2 cellular contexts compared by ENCODE assay signal in the genomic region with DNA sequence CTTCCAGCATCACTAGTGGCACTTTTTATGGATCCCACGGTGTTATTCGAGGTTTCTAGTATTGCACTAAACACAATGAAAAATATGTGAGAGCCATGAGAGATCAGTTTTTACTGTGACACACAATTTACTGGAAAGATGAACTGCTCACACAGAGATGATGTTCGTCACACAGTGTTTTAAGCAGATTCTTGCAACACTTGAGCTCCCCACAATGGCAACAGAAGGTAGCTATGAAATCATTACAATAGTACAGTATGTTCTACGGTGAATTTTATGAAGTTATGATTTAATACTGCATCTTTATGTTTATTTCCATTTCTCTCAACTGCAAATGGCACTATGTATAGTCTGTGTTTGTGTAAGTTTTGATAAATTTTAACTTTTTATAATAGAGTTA.
TF ChIP-seq lines count a peak whose summit lies in the region.

No MANE protein-coding gene starts in this region.

TF ChIP-seq in K562, 482 proteins besides CTCF, POLR2A, EP300 and RAD21:
- TF ChIP-seq MEF2D (tag; conservative IDR thresholded peaks at IDR 0.05; ENCODE audit: low read depth) = no peak
- no peak for TF ChIP-seq ZNF316 (IDR thresholded peaks at IDR 0.05)
- TF ChIP-seq, protein P1, sequence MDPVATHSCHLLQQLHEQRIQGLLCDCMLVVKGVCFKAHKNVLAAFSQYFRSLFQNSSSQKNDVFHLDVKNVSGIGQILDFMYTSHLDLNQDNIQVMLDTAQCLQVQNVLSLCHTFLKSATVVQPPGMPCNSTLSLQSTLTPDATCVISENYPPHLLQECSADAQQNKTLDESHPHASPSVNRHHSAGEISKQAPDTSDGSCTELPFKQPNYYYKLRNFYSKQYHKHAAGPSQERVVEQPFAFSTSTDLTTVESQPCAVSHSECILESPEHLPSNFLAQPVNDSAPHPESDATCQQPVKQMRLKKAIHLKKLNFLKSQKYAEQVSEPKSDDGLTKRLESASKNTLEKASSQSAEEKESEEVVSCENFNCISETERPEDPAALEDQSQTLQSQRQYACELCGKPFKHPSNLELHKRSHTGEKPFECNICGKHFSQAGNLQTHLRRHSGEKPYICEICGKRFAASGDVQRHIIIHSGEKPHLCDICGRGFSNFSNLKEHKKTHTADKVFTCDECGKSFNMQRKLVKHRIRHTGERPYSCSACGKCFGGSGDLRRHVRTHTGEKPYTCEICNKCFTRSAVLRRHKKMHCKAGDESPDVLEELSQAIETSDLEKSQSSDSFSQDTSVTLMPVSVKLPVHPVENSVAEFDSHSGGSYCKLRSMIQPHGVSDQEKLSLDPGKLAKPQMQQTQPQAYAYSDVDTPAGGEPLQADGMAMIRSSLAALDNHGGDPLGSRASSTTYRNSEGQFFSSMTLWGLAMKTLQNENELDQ (CRISPR knock-in tag; IDR thresholded peaks at IDR 0.05; ENCODE audit: borderline replicate concordance) = no peak
- TF ChIP-seq, protein P2, sequence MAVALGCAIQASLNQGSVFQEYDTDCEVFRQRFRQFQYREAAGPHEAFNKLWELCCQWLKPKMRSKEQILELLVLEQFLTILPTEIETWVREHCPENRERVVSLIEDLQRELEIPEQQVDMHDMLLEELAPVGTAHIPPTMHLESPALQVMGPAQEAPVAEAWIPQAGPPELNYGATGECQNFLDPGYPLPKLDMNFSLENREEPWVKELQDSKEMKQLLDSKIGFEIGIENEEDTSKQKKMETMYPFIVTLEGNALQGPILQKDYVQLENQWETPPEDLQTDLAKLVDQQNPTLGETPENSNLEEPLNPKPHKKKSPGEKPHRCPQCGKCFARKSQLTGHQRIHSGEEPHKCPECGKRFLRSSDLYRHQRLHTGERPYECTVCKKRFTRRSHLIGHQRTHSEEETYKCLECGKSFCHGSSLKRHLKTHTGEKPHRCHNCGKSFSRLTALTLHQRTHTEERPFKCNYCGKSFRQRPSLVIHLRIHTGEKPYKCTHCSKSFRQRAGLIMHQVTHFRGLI (CRISPR knock-in tag; IDR thresholded peaks at IDR 0.05) = no peak
- TF ChIP-seq, protein P3, sequence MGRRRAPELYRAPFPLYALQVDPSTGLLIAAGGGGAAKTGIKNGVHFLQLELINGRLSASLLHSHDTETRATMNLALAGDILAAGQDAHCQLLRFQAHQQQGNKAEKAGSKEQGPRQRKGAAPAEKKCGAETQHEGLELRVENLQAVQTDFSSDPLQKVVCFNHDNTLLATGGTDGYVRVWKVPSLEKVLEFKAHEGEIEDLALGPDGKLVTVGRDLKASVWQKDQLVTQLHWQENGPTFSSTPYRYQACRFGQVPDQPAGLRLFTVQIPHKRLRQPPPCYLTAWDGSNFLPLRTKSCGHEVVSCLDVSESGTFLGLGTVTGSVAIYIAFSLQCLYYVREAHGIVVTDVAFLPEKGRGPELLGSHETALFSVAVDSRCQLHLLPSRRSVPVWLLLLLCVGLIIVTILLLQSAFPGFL (CRISPR knock-in tag; IDR thresholded peaks at IDR 0.05) = no peak
- TF ChIP-seq PHF8 (IDR thresholded peaks at IDR 0.05; ENCODE audit: borderline replicate concordance, low read length) = no peak
- TF ChIP-seq, protein P4, sequence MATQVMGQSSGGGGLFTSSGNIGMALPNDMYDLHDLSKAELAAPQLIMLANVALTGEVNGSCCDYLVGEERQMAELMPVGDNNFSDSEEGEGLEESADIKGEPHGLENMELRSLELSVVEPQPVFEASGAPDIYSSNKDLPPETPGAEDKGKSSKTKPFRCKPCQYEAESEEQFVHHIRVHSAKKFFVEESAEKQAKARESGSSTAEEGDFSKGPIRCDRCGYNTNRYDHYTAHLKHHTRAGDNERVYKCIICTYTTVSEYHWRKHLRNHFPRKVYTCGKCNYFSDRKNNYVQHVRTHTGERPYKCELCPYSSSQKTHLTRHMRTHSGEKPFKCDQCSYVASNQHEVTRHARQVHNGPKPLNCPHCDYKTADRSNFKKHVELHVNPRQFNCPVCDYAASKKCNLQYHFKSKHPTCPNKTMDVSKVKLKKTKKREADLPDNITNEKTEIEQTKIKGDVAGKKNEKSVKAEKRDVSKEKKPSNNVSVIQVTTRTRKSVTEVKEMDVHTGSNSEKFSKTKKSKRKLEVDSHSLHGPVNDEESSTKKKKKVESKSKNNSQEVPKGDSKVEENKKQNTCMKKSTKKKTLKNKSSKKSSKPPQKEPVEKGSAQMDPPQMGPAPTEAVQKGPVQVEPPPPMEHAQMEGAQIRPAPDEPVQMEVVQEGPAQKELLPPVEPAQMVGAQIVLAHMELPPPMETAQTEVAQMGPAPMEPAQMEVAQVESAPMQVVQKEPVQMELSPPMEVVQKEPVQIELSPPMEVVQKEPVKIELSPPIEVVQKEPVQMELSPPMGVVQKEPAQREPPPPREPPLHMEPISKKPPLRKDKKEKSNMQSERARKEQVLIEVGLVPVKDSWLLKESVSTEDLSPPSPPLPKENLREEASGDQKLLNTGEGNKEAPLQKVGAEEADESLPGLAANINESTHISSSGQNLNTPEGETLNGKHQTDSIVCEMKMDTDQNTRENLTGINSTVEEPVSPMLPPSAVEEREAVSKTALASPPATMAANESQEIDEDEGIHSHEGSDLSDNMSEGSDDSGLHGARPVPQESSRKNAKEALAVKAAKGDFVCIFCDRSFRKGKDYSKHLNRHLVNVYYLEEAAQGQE (CRISPR knock-in tag; IDR thresholded peaks at IDR 0.05; ENCODE audit: low read depth) = no peak
- no peak for TF ChIP-seq FOXA3 (CRISPR knock-in tag; conservative IDR thresholded peaks at IDR 0.05 in 1 of 2, IDR thresholded peaks at IDR 0.05 in 1 of 2)
- no peak for TF ChIP-seq ZNF134 (CRISPR knock-in tag; conservative IDR thresholded peaks at IDR 0.05)
- TF ChIP-seq CREB1 (IDR thresholded peaks at IDR 0.05) = no peak
- no peak for TF ChIP-seq CREB1 (CRISPR knock-in tag; IDR thresholded peaks at IDR 0.05)
- TF ChIP-seq CEBPG (CRISPR knock-in tag; IDR thresholded peaks at IDR 0.05) = no peak
- no peak for TF ChIP-seq CEBPG (tag; conservative IDR thresholded peaks at IDR 0.05 in 1 of 2, IDR thresholded peaks at IDR 0.05 in 1 of 2)
- TF ChIP-seq, protein P5, sequence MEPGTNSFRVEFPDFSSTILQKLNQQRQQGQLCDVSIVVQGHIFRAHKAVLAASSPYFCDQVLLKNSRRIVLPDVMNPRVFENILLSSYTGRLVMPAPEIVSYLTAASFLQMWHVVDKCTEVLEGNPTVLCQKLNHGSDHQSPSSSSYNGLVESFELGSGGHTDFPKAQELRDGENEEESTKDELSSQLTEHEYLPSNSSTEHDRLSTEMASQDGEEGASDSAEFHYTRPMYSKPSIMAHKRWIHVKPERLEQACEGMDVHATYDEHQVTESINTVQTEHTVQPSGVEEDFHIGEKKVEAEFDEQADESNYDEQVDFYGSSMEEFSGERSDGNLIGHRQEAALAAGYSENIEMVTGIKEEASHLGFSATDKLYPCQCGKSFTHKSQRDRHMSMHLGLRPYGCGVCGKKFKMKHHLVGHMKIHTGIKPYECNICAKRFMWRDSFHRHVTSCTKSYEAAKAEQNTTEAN (CRISPR knock-in tag; IDR thresholded peaks at IDR 0.05) = no peak
- TF ChIP-seq, protein P6, sequence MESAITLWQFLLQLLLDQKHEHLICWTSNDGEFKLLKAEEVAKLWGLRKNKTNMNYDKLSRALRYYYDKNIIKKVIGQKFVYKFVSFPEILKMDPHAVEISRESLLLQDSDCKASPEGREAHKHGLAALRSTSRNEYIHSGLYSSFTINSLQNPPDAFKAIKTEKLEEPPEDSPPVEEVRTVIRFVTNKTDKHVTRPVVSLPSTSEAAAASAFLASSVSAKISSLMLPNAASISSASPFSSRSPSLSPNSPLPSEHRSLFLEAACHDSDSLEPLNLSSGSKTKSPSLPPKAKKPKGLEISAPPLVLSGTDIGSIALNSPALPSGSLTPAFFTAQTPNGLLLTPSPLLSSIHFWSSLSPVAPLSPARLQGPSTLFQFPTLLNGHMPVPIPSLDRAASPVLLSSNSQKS (CRISPR knock-in tag; IDR thresholded peaks at IDR 0.05) = no peak

TF ChIP-seq in HepG2, 621 proteins besides CTCF, POLR2A, EP300 and RAD21:
- peak; percentile 32; the same call in 1 of the 2 replicates for TF ChIP-seq STAG1 (CRISPR knock-in tag; IDR thresholded peaks at IDR 0.05)
- no peak for TF ChIP-seq ZNF234 (CRISPR knock-in tag; conservative IDR thresholded peaks at IDR 0.05)
- TF ChIP-seq HNRNPLL (IDR thresholded peaks at IDR 0.05; ENCODE audit: low read depth, low read length, poor library complexity, severe bottlenecking) = no peak
- TF ChIP-seq, protein P7, sequence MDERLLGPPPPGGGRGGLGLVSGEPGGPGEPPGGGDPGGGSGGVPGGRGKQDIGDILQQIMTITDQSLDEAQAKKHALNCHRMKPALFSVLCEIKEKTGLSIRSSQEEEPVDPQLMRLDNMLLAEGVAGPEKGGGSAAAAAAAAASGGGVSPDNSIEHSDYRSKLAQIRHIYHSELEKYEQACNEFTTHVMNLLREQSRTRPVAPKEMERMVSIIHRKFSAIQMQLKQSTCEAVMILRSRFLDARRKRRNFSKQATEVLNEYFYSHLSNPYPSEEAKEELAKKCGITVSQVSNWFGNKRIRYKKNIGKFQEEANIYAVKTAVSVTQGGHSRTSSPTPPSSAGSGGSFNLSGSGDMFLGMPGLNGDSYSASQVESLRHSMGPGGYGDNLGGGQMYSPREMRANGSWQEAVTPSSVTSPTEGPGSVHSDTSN (CRISPR knock-in tag; IDR thresholded peaks at IDR 0.05) = no peak
- no peak for TF ChIP-seq PHF21A (CRISPR knock-in tag; IDR thresholded peaks at IDR 0.05)
- no peak for TF ChIP-seq ZNF274 (CRISPR knock-in tag; IDR thresholded peaks at IDR 0.05)
